ENCODE assay signal across 8 cellular contexts in the genomic region with DNA sequence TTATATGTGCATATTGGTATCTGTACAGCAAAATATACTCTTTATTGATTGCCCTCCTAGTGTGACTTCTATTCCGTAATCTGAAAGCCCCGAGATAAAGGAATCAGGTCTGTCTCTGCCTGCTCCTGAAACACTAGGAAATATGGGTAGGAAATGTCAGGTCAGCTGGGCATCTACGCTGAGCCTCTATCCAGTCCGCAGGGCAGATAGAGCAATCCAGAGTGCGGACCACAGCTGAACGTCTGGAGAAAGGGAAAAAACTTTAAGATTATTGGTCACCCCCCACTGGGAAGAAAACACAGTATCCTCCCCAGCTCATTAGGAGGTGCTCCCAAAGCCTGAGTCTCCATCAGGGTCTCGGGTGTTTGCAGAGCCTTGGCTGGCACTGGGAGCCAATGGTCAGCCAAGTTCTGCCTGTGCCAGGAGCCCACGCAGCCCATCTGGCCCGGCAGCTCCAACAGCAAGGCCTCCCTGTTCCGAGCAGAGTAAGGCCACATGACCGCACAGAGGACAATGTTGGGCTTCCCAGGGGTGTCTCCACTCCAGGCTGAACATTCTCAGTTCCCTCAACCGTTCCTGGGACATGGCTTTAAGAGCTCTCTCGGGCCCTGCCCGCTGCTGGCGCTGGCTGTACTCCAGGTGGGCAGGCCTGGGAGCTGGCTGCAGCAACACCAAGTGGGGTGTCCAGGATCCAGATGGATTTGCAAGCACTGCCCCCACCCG. TPM values are rescaled to one million over a fixed set of nuclear protein-coding genes. Genes with fewer than 3 reads are reported as not detected.
A peak's percentile ranks its signal among the peaks of the same experiment; 100 is the strongest.
DNase-seq lines count a peak whose midpoint lies in the region; ATAC-seq and TF ChIP-seq lines count a peak whose summit lies in the region.
"Had no signal": no experiment of that assay in that cellular context is flagged by ENCODE, and none has a peak within 500 bp of the region (broad histone marks: within the 10 kb centered on the region; RNA-seq: fewer than 3 reads in every experiment).

No MANE protein-coding gene starts in this region.

- H3K27ac ChIP-seq in endodermal cell (ENCODE audit: low read depth, low read length) (no peak overlapping the region), lung (ENCODE audit: low read depth in 1 of 2, low read length in 1 of 2) (peak overlapping the region; percentile 65 to 79), testis (peak overlapping the region; percentile 86 to 99)

- peaks cover 7% of the 10 kb centered on the region for H3K36me3 ChIP-seq in endodermal cell (ENCODE audit: control insufficient read depth, insufficient read depth, low read length)
- no peaks in the 10 kb centered on the region for H3K36me3 ChIP-seq in lung (ENCODE audit: control insufficient read depth in 2 of 2, insufficient read depth in 2 of 2, low read length in 2 of 2)
- H3K36me3 ChIP-seq in testis (ENCODE audit: low read depth, missing control alignments) = no peaks in the 10 kb centered on the region

- H3K4me1 ChIP-seq in endodermal cell (ENCODE audit: control insufficient read depth, insufficient read depth, low read length) = peaks cover 22% of the 10 kb centered on the region
- peaks cover 45 to 54% of the 10 kb centered on the region in 2 donors for H3K4me1 ChIP-seq in lung (ENCODE audit: control insufficient read depth in 2 of 2, insufficient read depth in 2 of 2, low read length in 2 of 2)
- peaks cover 86% of the 10 kb centered on the region for H3K4me1 ChIP-seq in testis

- ATAC-seq in lung (ENCODE audit: insufficient read depth, low FRiP score) (no peak), GM18873 (IDR thresholded peaks at IDR 0.05; ENCODE audit: low FRiP score, unreplicated experiment) (no peak)

- H3K9ac ChIP-seq in endodermal cell (ENCODE audit: extremely low read depth, low read length, poor library complexity, severe bottlenecking) = no peak overlapping the region

- TF ChIP-seq POLR2A in testis (IDR thresholded peaks at IDR 0.05) = no peak

- H3K4me1 Mint-ChIP-seq in endodermal cell = peaks cover 84% of the 10 kb centered on the region

- peak overlapping the region; percentile 54 for H3K4me3 Mint-ChIP-seq in endodermal cell

- no peaks in the 10 kb centered on the region for H3K27me3 ChIP-seq in endodermal cell (ENCODE audit: control insufficient read depth, insufficient read depth, low read length, poor library complexity, severe bottlenecking)
- no peaks in the 10 kb centered on the region for H3K27me3 ChIP-seq in lung (ENCODE audit: control insufficient read depth, insufficient read depth)
- H3K27me3 ChIP-seq in testis = no peaks in the 10 kb centered on the region

- peaks cover 10% of the 10 kb centered on the region for H3K36me3 Mint-ChIP-seq in endodermal cell (ENCODE audit: low read depth)

- peak overlapping the region; percentile 62 for H3K27ac Mint-ChIP-seq in endodermal cell

- 0 out of 2 replicates have a peak, but pooled peaks have one; percentile 9 for TF ChIP-seq CTCF in LNCaP clone FGC (IDR thresholded peaks at IDR 0.05; ENCODE audit: control insufficient read depth, extremely low read depth, insufficient read depth)
- no peak for TF ChIP-seq CTCF in endodermal cell (conservative IDR thresholded peaks at IDR 0.05)
- TF ChIP-seq CTCF in lung (IDR thresholded peaks at IDR 0.05; ENCODE audit: control extremely low read depth, extremely low read depth) = no peak
- no peak for TF ChIP-seq CTCF in testis (IDR thresholded peaks at IDR 0.05)

- WGBS in endodermal cell (ENCODE audit: insufficient coverage in 1 of 2, insufficient read length in 1 of 2), 2 experiments = 44 to 71% methylated on average over 8 to 16 of the region's 16 CpGs
- 46 to 69% methylated on average over 16 of the region's 16 CpGs for WGBS in lung, 2 donors
- WGBS in testis, 2 donors = 32% methylated on average over 7 to 16 of the region's 16 CpGs

- no peaks in the 10 kb centered on the region for H3K9me3 ChIP-seq in endodermal cell (ENCODE audit: control insufficient read depth, low read length)
- H3K9me3 ChIP-seq in lung (ENCODE audit: control insufficient read depth in 2 of 2, insufficient read depth in 1 of 2, low read length in 1 of 2) = no peaks in the 10 kb centered on the region
- no peaks in the 10 kb centered on the region for H3K9me3 ChIP-seq in testis

- H3K27me3 Mint-ChIP-seq in endodermal cell (ENCODE audit: insufficient read depth) = no peaks in the 10 kb centered on the region

- no peaks in the 10 kb centered on the region for H3K9me3 Mint-ChIP-seq in endodermal cell

- peak overlapping the region; percentile 27 for H3K4me3 ChIP-seq in LNCaP clone FGC (ENCODE audit: low read depth, low read length)
- H3K4me3 ChIP-seq in endodermal cell (ENCODE audit: low read length) = peak overlapping the region; percentile 70
- no peak overlapping the region for H3K4me3 ChIP-seq in lung
- peak overlapping the region in 1 of 2 donors; percentile 56 for H3K4me3 ChIP-seq in testis

- no peak for DNase-seq in LNCaP clone FGC (ENCODE audit: low read depth)
- peak; percentile 78 for DNase-seq in endodermal cell
- peak; percentile 74 for DNase-seq in lung (ENCODE audit: low spot score)
- peak; percentile 85 for DNase-seq in testis
- no peak for DNase-seq in retina
- DNase-seq in SKM-1 treated with dmso at 0.1 percent for 144 hours (lab: John Stamatoyannopoulos, UW; ENCODE audit: unreplicated experiment) = no peak
- DNase-seq: stimulated activated CD8-positive, alpha-beta memory T cell treated with anti-CD3 and anti-CD28 coated beads, Interleukin-4, amount 100 ng/mL, for 48 hours had no signal

- intact Hi-C loops in testis (cut with DNase I; ENCODE audit: low total_unique reads) = no loop called here

RNA-seq across cellular contexts. Expression of a gene that starts 7.6 kb away (rescaled TPM):
- total RNA-seq in endodermal cell = 100 to 1,000 TPM in 1 of 2 donors, 10 to 100 TPM in 1; 75.3 to 109 TPM
- 119 TPM for polyA plus RNA-seq in endodermal cell (2013, experiment 1 of 2)
- 108 TPM for polyA plus RNA-seq in endodermal cell (2013, experiment 2 of 2)
- 10 to 100 TPM; 74.9 to 80.6 TPM for total RNA-seq in lung
- 10 to 100 TPM; 19.2 to 51.6 TPM for polyA plus RNA-seq in lung
- 10 to 100 TPM; 44.7 to 79.5 TPM for total RNA-seq in testis
- polyA plus RNA-seq in testis (ENCODE audit: insufficient read depth, low read depth, low replicate concordance) = 52.4 TPM

Comparison
In these comparisons a context has a peak if more than half of its experiments do, and no peak if none do; other contexts are left out.
1. DNase-seq: peak in endodermal cell (single experiment), lung (single experiment) and testis (single experiment); none in LNCaP clone FGC (single experiment), retina (single experiment) and SKM-1 treated with dmso at 0.1 percent for 144 hours (single experiment).